1 cellular context compared by ENCODE assay signal in the genomic region with DNA sequence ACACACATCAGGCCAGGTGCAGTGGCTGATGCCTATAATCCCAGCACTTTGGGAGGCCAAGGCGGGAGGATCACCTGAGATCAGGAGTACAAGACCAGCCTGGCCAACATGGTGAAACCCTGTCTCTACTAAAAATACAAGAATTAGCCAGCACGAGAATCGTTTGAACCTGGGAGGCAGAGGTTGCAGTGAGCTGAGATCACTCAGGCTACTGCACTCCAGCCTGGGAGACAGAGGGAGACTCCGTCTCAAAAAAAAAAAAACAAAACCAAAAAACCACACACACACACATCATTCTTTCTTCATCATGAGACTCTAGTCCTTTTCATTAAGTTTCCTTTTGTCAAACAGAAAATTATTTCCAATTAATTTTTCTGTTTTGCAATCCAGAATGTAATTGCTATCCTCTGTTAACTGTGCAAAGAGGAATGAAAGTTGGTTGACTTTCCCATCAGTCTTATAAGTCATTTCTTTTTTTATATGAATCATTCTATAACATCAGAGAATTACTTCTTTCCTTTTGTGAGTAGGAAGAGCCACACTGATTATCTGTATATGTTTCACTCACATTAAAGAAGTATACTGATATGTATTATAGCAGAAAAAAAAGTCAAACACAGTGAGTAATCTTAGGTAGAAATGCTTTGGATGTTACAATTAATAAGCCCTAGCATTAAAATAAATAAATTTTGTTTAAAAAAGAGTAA.
TF ChIP-seq lines count a peak whose summit lies in the region.

No MANE protein-coding gene starts in this region.

TF ChIP-seq in HCT116, 20 proteins besides CTCF, POLR2A, EP300 and RAD21:
- TF ChIP-seq, protein P1, sequence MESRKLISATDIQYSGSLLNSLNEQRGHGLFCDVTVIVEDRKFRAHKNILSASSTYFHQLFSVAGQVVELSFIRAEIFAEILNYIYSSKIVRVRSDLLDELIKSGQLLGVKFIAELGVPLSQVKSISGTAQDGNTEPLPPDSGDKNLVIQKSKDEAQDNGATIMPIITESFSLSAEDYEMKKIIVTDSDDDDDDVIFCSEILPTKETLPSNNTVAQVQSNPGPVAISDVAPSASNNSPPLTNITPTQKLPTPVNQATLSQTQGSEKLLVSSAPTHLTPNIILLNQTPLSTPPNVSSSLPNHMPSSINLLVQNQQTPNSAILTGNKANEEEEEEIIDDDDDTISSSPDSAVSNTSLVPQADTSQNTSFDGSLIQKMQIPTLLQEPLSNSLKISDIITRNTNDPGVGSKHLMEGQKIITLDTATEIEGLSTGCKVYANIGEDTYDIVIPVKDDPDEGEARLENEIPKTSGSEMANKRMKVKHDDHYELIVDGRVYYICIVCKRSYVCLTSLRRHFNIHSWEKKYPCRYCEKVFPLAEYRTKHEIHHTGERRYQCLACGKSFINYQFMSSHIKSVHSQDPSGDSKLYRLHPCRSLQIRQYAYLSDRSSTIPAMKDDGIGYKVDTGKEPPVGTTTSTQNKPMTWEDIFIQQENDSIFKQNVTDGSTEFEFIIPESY (IDR thresholded peaks at IDR 0.05; ENCODE audit: extremely low read depth, insufficient replicate concordance, low read length), result no peak
- TF ChIP-seq REST (IDR thresholded peaks at IDR 0.05; ENCODE audit: low read depth), result no peak
- no peak for TF ChIP-seq SRF (IDR thresholded peaks at IDR 0.05; ENCODE audit: low read depth)
- TF ChIP-seq TCF7L2 (IDR thresholded peaks at IDR 0.05; ENCODE audit: borderline replicate concordance, extremely low read depth, insufficient read depth, insufficient read length), result no peak
- TF ChIP-seq MAX (IDR thresholded peaks at IDR 0.05), result no peak
- no peak for TF ChIP-seq ZFX (IDR thresholded peaks at IDR 0.05)
- TF ChIP-seq CBX3 (IDR thresholded peaks at IDR 0.05; ENCODE audit: low read depth), result no peak
